In the genomic region with DNA sequence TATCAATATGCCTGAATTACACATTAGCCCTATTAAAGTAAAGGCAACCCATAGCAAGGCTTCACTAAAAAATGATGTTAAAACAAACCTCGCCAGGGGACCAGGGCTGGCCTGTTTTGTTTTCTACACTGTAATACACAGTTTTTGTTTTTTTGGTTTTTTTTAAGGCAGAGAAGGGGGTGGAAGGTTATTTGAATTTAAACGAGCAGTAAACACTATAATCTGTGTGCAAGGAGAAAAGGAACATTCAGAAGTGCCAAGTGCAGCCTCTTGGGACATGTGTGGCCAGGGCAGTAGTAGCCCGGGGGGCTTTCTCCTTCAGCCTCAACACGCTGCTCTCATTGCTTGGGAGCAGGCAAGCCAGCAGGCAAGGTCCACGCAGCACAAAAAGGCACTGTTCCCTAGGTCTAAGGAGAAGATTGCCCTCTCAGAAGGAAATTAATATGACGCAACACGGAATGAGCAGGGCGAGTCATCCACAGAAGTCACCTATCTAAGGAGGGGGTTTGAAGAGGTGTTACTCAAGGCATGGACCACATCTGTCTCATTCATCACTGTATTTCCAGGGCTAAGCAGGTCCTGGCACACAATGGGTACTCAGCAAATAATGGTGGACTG, we compare ENCODE assay signal across 11 cellular contexts. TPM values are rescaled to one million over a fixed set of nuclear protein-coding genes. Genes with fewer than 3 reads are reported as not detected.
DNase-seq lines count a peak whose midpoint lies in the region; TF ChIP-seq lines count a peak whose summit lies in the region.
"Had no signal": no experiment of that assay in that cellular context is flagged by ENCODE, and none has a peak within 500 bp of the region (broad histone marks: within the 10 kb centered on the region; RNA-seq: fewer than 3 reads in every experiment).

No MANE protein-coding gene starts in this region.

- no peak for TF ChIP-seq CTCF in type B pancreatic cell (conservative IDR thresholded peaks at IDR 0.05)
- no peak for TF ChIP-seq CTCF in progenitor cell of endocrine pancreas (IDR thresholded peaks at IDR 0.05; ENCODE audit: unreplicated experiment)

- H3K27me3 Mint-ChIP-seq in type B pancreatic cell: no peaks in the 10 kb centered on the region
- no peaks in the 10 kb centered on the region for H3K27me3 Mint-ChIP-seq in progenitor cell of endocrine pancreas

- H3K4me3 Mint-ChIP-seq in type B pancreatic cell (no peak overlapping the region), progenitor cell of endocrine pancreas (ENCODE audit: low read depth) (no peak overlapping the region)

- peak overlapping the region; percentile 68 for H3K27ac Mint-ChIP-seq in type B pancreatic cell
- no peak overlapping the region for H3K27ac Mint-ChIP-seq in progenitor cell of endocrine pancreas

- peaks cover 7% of the 10 kb centered on the region for H3K36me3 Mint-ChIP-seq in type B pancreatic cell
- H3K36me3 Mint-ChIP-seq in progenitor cell of endocrine pancreas (ENCODE audit: insufficient read depth): no peaks in the 10 kb centered on the region

- in situ Hi-C loops in SK-MEL-5 (cut with HindIII; ENCODE audit: low pct_unique_long_range_greater_than_20kb, low sequenced_read_pairs): no loop called here

- H3K4me1 Mint-ChIP-seq in type B pancreatic cell (ENCODE audit: unreplicated experiment): peaks cover 69% of the 10 kb centered on the region
- peaks cover 15% of the 10 kb centered on the region for H3K4me1 Mint-ChIP-seq in progenitor cell of endocrine pancreas (ENCODE audit: low read depth)

- H3K9me3 Mint-ChIP-seq in type B pancreatic cell (peaks cover 4% of the 10 kb centered on the region), progenitor cell of endocrine pancreas (ENCODE audit: low read depth) (no peaks in the 10 kb centered on the region)

- DNase-seq in SIG-M5 treated with dmso at 0.1 percent for 504 hours (lab: John Stamatoyannopoulos, UW; ENCODE audit: unreplicated experiment) (peak; percentile 41), SIG-M5 (lab: John Stamatoyannopoulos, UW) (no peak), SK-MEL-5 (ENCODE audit: low read depth, low spot score) (peak; percentile 99), foreskin melanocyte (peak; percentile 86), type B pancreatic cell (ENCODE audit: extremely low spot score, unreplicated experiment) (no peak), globus pallidus (ENCODE audit: low spot score) (no peak), NCI-H510A treated with DMSO at 0.1 percent for 48 hours (lab: John Stamatoyannopoulos, UW) (no peak), progenitor cell of endocrine pancreas (ENCODE audit: low spot score, unreplicated experiment) (no peak)
- DNase-seq: effector CD4-positive, alpha-beta T cell; NCI-H1417 treated with DMSO at 0.1 percent for 48 hours; stimulated activated CD4-positive, alpha-beta T cell treated with anti-CD3 and anti-CD28 coated beads, Interleukin-4, amount 100 ng/mL, for 1 hour had no signal

RNA-seq across cellular contexts. Expression of a gene that starts 16.2 kb away (rescaled TPM):
- 66.1 and 68.2 TPM in 2 replicates for total RNA-seq in SK-MEL-5 (2014; rRNA removed; shearing (Covaris generic))
- 68.0 and 72.9 TPM in 2 replicates for polyA plus RNA-seq in SK-MEL-5 (2015; cell fraction: cytosol; rRNA removed)
- polyA plus RNA-seq in SK-MEL-5 (2015; cell fraction: nucleus; rRNA removed): 11.9 and 14.4 TPM in 2 replicates
- total RNA-seq in type B pancreatic cell (ENCODE audit: low replicate concordance) (40.9 and 63.0 TPM in 2 replicates), progenitor cell of endocrine pancreas (26.0 and 26.7 TPM in 2 replicates)

Comparison
In these comparisons a context has a peak if more than half of its experiments do, and no peak if none do; other contexts are left out.
1. DNase-seq: peak in SIG-M5 treated with dmso at 0.1 percent for 504 hours (single experiment), SK-MEL-5 (single experiment) and foreskin melanocyte (single experiment); none in SIG-M5 (single experiment), type B pancreatic cell (single experiment), globus pallidus (single experiment), NCI-H510A treated with DMSO at 0.1 percent for 48 hours (single experiment) and progenitor cell of endocrine pancreas (single experiment).